11 cellular contexts compared by ENCODE assay signal in the genomic region with DNA sequence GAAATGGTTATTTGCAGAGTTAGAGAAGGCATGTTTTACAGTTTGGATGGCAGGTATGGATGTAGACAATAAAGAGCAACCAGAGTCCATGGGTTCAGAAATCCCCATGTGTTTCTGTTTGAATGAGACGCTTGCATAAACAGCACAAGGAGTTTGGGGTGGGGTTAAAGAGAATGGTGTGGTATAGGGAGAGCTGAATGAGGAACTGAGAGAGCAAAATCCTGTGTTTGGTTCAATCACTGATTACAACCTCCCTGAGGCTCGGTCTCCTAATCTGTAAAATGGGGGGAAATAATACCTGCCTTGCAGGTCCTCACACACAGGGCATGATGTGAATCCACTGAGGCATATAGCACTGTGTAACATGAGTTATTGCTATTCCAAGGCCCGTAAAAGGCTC. TPM values are rescaled to one million over a fixed set of nuclear protein-coding genes. Genes with fewer than 3 reads are reported as not detected.
A peak's percentile ranks its signal among the peaks of the same experiment; 100 is the strongest.
DNase-seq lines count a peak whose midpoint lies in the region; ATAC-seq and TF ChIP-seq lines count a peak whose summit lies in the region.
"Had no signal": no experiment of that assay in that cellular context is flagged by ENCODE, and none has a peak within 500 bp of the region (broad histone marks: within the 10 kb centered on the region; RNA-seq: fewer than 3 reads in every experiment).

No MANE protein-coding gene starts in this region.

- 75 to 84% methylated on average over 3 of the region's 3 CpGs for WGBS in GM23248 (ENCODE audit: low coverage in 1 of 2, low lambda C conversion rate in 2 of 2, missing lambda C conversion rate in 2 of 2), 2 experiments

- H3K9me2 ChIP-seq in GM23248 (ENCODE audit: insufficient read depth), result no peaks in the 10 kb centered on the region

- in situ Hi-C loops in GM23248 (cut with MboI), result no loop called here

- no peaks in the 10 kb centered on the region for H3K9me3 Mint-ChIP-seq in osteocyte (ENCODE audit: unreplicated experiment)
- no peaks in the 10 kb centered on the region for H3K9me3 Mint-ChIP-seq in CD8-positive, alpha-beta memory T cell
- H3K9me3 Mint-ChIP-seq: activated T-helper 1 cell treated with anti-CD3 and anti-CD28 coated beads, Interleukin-12 subunit alpha, Interleukin-12 subunit beta, Interleukin-2, Interleukin-4 antibody, amounts not matched to agents 30 ng/mL and 10 ng/mL and 1 ng/mL, durations not matched to agents 14 hours and 24 hours and 36 hours had no signal

- H2AFZ ChIP-seq in GM23248, result no peak overlapping the region

- POLR2A ChIA-PET in CD8-positive, alpha-beta memory T cell (lab: Charles Lee), result no interaction called here

- H3K27ac Mint-ChIP-seq in osteocyte (ENCODE audit: unreplicated experiment), result peak overlapping the region; percentile 74
- H3K27ac Mint-ChIP-seq in CD8-positive, alpha-beta memory T cell, result no peak overlapping the region
- H3K27ac Mint-ChIP-seq: activated T-helper 1 cell treated with anti-CD3 and anti-CD28 coated beads, Interleukin-12 subunit alpha, Interleukin-12 subunit beta, Interleukin-2, Interleukin-4 antibody, amounts not matched to agents 30 ng/mL and 10 ng/mL and 1 ng/mL, durations not matched to agents 14 hours and 24 hours and 36 hours had no signal

- no peaks in the 10 kb centered on the region for H3K9me3 ChIP-seq in GM23248 (ENCODE audit: low read depth)
- H3K9me3 ChIP-seq in CD8-positive, alpha-beta memory T cell (ENCODE audit: low read length), result no peaks in the 10 kb centered on the region

- H3K9ac ChIP-seq in GM23248, result no peak overlapping the region

- H3K36me3 Mint-ChIP-seq in osteocyte (ENCODE audit: unreplicated experiment), result peaks cover 54% of the 10 kb centered on the region
- no peaks in the 10 kb centered on the region for H3K36me3 Mint-ChIP-seq in CD8-positive, alpha-beta memory T cell

- H3K36me3 ChIP-seq in GM23248 (ENCODE audit: low read depth), result peaks cover 82% of the 10 kb centered on the region
- no peaks in the 10 kb centered on the region for H3K36me3 ChIP-seq in CD8-positive, alpha-beta memory T cell (ENCODE audit: insufficient read depth, low read length)

- H3K27ac ChIP-seq in GM23248, result peak overlapping the region; percentile 97
- H3K27ac ChIP-seq in CD8-positive, alpha-beta memory T cell (ENCODE audit: low read depth, low read length), result no peak overlapping the region
- H3K27ac ChIP-seq: HL-60 had no signal

- H3K27me3 ChIP-seq in GM23248 (replicated peaks; ENCODE audit: insufficient read depth), result no peaks in the 10 kb centered on the region
- H3K27me3 ChIP-seq in CD8-positive, alpha-beta memory T cell (ENCODE audit: insufficient read depth, low read length, poor library complexity, severe bottlenecking), result no peaks in the 10 kb centered on the region

- H3K4me3 ChIP-seq in GM23248, result no peak overlapping the region
- no peak overlapping the region for H3K4me3 ChIP-seq in CD8-positive, alpha-beta memory T cell (ENCODE audit: low read length)

- peaks cover 90% of the 10 kb centered on the region for H3K79me2 ChIP-seq in GM23248 (ENCODE audit: insufficient read depth)

- no peak for DNase-seq in GM23248
- no peak for DNase-seq in osteocyte (ENCODE audit: extremely low spot score, unreplicated experiment)
- no peak for DNase-seq in CD8-positive, alpha-beta memory T cell
- DNase-seq in T-helper 2 cell, result no peak
- DNase-seq in stimulated activated CD4-positive, alpha-beta T cell treated with anti-CD3 and anti-CD28 coated beads, Interleukin-4, amount 100 ng/mL, for 24 hours, result no peak
- DNase-seq: cortex of kidney had no signal

- no peaks in the 10 kb centered on the region for H3K27me3 Mint-ChIP-seq in osteocyte (ENCODE audit: unreplicated experiment)
- H3K27me3 Mint-ChIP-seq in CD8-positive, alpha-beta memory T cell, result peaks cover 3 to 22% of the 10 kb centered on the region in 2 donors

- H3K4me3 Mint-ChIP-seq in osteocyte (ENCODE audit: unreplicated experiment), result no peak overlapping the region
- no peak overlapping the region for H3K4me3 Mint-ChIP-seq in CD8-positive, alpha-beta memory T cell
- H3K4me3 Mint-ChIP-seq: activated T-helper 1 cell treated with anti-CD3 and anti-CD28 coated beads, Interleukin-12 subunit alpha, Interleukin-12 subunit beta, Interleukin-2, Interleukin-4 antibody, amounts not matched to agents 30 ng/mL and 10 ng/mL and 1 ng/mL, durations not matched to agents 14 hours and 24 hours and 36 hours had no signal

- TF ChIP-seq CTCF in osteocyte (IDR thresholded peaks at IDR 0.05), result no peak

- H3K4me2 ChIP-seq in GM23248 (ENCODE audit: unreplicated experiment), result no peak overlapping the region

- CTCF ChIA-PET in CD8-positive, alpha-beta memory T cell (lab: Charles Lee), result no interaction called here

- H3F3A ChIP-seq in GM23248 (ENCODE audit: insufficient read depth), result peaks cover 96% of the 10 kb centered on the region

- peaks cover 54% of the 10 kb centered on the region for H3K4me1 Mint-ChIP-seq in osteocyte (ENCODE audit: unreplicated experiment)
- no peaks in the 10 kb centered on the region for H3K4me1 Mint-ChIP-seq in CD8-positive, alpha-beta memory T cell

- H4K20me1 ChIP-seq in GM23248 (ENCODE audit: insufficient read depth), result no peaks in the 10 kb centered on the region

- H3K4me1 ChIP-seq in GM23248 (ENCODE audit: insufficient read depth), result peaks cover 84% of the 10 kb centered on the region
- no peaks in the 10 kb centered on the region for H3K4me1 ChIP-seq in CD8-positive, alpha-beta memory T cell (ENCODE audit: insufficient read depth, low read length)

- ATAC-seq in GM19025 (IDR thresholded peaks at IDR 0.05; ENCODE audit: low read depth, unreplicated experiment) (peak; percentile 92), HG03442 (IDR thresholded peaks at IDR 0.05; ENCODE audit: unreplicated experiment) (peak; percentile 94), HG02973 (IDR thresholded peaks at IDR 0.05; ENCODE audit: unreplicated experiment) (no peak)

RNA-seq across cellular contexts. Expression of gene CAV1, which starts 23.7 kb away (rescaled TPM):
- 1,062 and 1,092 TPM in 2 replicates for total RNA-seq in GM23248 (2014; rRNA removed; shearing (Covaris generic))
- 1,736 and 1,789 TPM in 2 replicates for polyA plus RNA-seq in GM23248 (2016; fragmentation: Nextera tagmentation; extraction: Ambion mirVana)
- 492 and 502 TPM in 2 replicates for total RNA-seq in osteocyte
- 1 to 10 TPM; 2.3 to 2.5 TPM for total RNA-seq in CD8-positive, alpha-beta memory T cell
- polyA plus RNA-seq in CD8-positive, alpha-beta memory T cell, result not detected

RNA-seq across cellular contexts. Expression of gene CAV2, which starts 49.0 kb away (rescaled TPM):
- total RNA-seq in GM23248 (2014; rRNA removed; shearing (Covaris generic)), result 251 and 283 TPM in 2 replicates
- polyA plus RNA-seq in GM23248 (2016; fragmentation: Nextera tagmentation; extraction: Ambion mirVana), result 344 and 358 TPM in 2 replicates
- total RNA-seq in osteocyte, result 81.6 and 86.8 TPM in 2 replicates
- total RNA-seq in CD8-positive, alpha-beta memory T cell, result not detected
- not detected for polyA plus RNA-seq in CD8-positive, alpha-beta memory T cell
- total RNA-seq: activated T-helper 1 cell treated with anti-CD3 and anti-CD28 coated beads, Interleukin-12 subunit alpha, Interleukin-12 subunit beta, Interleukin-2, Interleukin-4 antibody, amounts not matched to agents 30 ng/mL and 10 ng/mL and 1 ng/mL, durations not matched to agents 14 hours and 24 hours and 36 hours had no signal

Comparison
In these comparisons a context has a peak if more than half of its experiments do, and no peak if none do; other contexts are left out.
1. RNA of gene CAV1, which starts 23.7 kb away (total RNA-seq): 1,062 to 1,092 TPM in GM23248 and 492 to 502 TPM in osteocyte; 2.3 to 2.5 TPM in CD8-positive, alpha-beta memory T cell; every median in the first group is over 100 times any median in the second.
2. RNA of gene CAV2, which starts 49.0 kb away (total RNA-seq): 251 to 283 TPM in GM23248 and 81.6 to 86.8 TPM in osteocyte; not detected in CD8-positive, alpha-beta memory T cell; every median in the first group is over 10 times any median in the second.